Comparison of ENCODE assay signal across 1 cellular context in the genomic region with DNA sequence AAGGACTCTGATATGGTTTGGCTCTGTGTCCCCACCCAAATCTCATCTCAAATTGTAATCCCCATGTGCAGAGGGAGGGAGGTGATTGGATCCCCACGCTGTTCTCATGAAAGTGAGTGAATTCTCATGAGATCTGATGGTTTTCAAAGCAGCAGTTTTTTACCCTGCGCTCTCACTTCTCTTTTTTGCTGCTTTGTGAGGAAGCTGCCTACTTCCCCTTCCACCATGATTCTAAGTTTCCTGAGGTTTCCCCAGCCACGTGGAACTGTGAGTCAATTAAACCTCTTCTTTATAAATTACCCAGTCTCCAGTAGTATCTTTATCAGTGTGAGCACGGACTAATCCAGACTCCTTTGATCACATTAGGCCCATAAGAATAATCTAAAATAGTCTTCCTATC.
TF ChIP-seq lines count a peak whose summit lies in the region.

No MANE protein-coding gene starts in this region.

TF ChIP-seq in GM23338, 12 proteins besides CTCF, POLR2A, EP300 and RAD21 (continued from another document):
- TF ChIP-seq, protein P1, sequence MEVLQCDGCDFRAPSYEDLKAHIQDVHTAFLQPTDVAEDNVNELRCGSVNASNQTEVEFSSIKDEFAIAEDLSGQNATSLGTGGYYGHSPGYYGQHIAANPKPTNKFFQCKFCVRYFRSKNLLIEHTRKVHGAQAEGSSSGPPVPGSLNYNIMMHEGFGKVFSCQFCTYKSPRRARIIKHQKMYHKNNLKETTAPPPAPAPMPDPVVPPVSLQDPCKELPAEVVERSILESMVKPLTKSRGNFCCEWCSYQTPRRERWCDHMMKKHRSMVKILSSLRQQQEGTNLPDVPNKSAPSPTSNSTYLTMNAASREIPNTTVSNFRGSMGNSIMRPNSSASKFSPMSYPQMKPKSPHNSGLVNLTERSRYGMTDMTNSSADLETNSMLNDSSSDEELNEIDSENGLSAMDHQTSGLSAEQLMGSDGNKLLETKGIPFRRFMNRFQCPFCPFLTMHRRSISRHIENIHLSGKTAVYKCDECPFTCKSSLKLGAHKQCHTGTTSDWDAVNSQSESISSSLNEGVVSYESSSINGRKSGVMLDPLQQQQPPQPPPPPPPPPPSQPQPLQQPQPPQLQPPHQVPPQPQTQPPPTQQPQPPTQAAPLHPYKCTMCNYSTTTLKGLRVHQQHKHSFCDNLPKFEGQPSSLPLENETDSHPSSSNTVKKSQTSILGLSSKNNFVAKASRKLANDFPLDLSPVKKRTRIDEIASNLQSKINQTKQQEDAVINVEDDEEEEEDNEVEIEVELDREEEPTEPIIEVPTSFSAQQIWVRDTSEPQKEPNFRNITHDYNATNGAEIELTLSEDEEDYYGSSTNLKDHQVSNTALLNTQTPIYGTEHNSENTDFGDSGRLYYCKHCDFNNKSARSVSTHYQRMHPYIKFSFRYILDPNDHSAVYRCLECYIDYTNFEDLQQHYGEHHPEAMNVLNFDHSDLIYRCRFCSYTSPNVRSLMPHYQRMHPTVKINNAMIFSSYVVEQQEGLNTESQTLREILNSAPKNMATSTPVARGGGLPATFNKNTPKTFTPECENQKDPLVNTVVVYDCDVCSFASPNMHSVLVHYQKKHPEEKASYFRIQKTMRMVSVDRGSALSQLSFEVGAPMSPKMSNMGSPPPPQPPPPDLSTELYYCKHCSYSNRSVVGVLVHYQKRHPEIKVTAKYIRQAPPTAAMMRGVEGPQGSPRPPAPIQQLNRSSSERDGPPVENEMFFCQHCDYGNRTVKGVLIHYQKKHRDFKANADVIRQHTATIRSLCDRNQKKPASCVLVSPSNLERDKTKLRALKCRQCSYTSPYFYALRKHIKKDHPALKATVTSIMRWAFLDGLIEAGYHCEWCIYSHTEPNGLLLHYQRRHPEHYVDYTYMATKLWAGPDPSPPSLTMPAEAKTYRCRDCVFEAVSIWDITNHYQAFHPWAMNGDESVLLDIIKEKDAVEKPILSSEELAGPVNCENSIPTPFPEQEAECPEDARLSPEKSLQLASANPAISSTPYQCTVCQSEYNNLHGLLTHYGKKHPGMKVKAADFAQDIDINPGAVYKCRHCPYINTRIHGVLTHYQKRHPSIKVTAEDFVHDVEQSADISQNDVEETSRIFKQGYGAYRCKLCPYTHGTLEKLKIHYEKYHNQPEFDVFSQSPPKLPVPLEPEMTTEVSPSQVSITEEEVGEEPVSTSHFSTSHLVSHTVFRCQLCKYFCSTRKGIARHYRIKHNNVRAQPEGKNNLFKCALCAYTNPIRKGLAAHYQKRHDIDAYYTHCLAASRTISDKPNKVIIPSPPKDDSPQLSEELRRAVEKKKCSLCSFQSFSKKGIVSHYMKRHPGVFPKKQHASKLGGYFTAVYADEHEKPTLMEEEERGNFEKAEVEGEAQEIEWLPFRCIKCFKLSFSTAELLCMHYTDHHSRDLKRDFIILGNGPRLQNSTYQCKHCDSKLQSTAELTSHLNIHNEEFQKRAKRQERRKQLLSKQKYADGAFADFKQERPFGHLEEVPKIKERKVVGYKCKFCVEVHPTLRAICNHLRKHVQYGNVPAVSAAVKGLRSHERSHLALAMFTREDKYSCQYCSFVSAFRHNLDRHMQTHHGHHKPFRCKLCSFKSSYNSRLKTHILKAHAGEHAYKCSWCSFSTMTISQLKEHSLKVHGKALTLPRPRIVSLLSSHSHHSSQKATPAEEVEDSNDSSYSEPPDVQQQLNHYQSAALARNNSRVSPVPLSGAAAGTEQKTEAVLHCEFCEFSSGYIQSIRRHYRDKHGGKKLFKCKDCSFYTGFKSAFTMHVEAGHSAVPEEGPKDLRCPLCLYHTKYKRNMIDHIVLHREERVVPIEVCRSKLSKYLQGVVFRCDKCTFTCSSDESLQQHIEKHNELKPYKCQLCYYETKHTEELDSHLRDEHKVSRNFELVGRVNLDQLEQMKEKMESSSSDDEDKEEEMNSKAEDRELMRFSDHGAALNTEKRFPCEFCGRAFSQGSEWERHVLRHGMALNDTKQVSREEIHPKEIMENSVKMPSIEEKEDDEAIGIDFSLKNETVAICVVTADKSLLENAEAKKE (CRISPR knock-in tag; IDR thresholded peaks at IDR 0.05): no peak
